In genomic region chr3:43774799-43775198, GRCh38 we compare ENCODE assay signal across 31 cellular contexts.
"Had no signal": no experiment of that assay in that cellular context is flagged by ENCODE, and none has a peak within 500 bp of the region (broad histone marks: within the 10 kb centered on the region; RNA-seq: fewer than 3 reads in every experiment).

No MANE protein-coding gene starts in this region.

- H3K4me1 Mint-ChIP-seq: activated B cell treated with CpG ODN at 0.5 μM for 24 hours had no signal

- H3K36me3 ChIP-seq: colonic mucosa, esophagus squamous epithelium, gastroesophageal sphincter, WERI-Rb-1 had no signal

- H3K27ac ChIP-seq: body of pancreas, colonic mucosa, dorsolateral prefrontal cortex, epithelial cell of prostate, esophagus squamous epithelium, gastroesophageal sphincter, WERI-Rb-1 had no signal

- H3K4me3 Mint-ChIP-seq: activated B cell treated with CpG ODN at 0.5 μM for 24 hours; activated CD4-positive, alpha-beta memory T cell treated with anti-CD3 and anti-CD28 coated beads, Interleukin-2, amount 10 ng/mL, durations not matched to agents 7 days and 5 days; activated CD4-positive, alpha-beta T cell treated with anti-CD3 and anti-CD28 coated beads for 36 hours; activated CD4-positive, alpha-beta T cell treated with anti-CD3 and anti-CD28 coated beads, Interleukin-2, amount 10 ng/mL, durations not matched to agents 24 days and 14 days; activated naive CD8-positive, alpha-beta T cell; activated T-cell treated with anti-CD3 and anti-CD28 coated beads, Interleukin-2, amount 50 U/mL, for 24 hours; dendritic cell treated with granulocyte-macrophage colony-stimulating factor and Interleukin-4, amounts not matched to agents 40 ng/mL and 50 ng/mL, for 4 days; effector memory CD8-positive, alpha-beta T cell; T-helper 17 cell; T-helper 2 cell treated with Interferon-gamma antibody and Interleukin-4, amounts not matched to agents 5 μg/mL and 100 μg/mL, for 36 hours had no signal

- H3K27ac Mint-ChIP-seq: activated B cell treated with CpG ODN at 0.5 μM for 24 hours; activated CD4-positive, alpha-beta memory T cell treated with anti-CD3 and anti-CD28 coated beads, Interleukin-2, amount 10 ng/mL, durations not matched to agents 7 days and 5 days; activated CD4-positive, alpha-beta T cell treated with anti-CD3 and anti-CD28 coated beads for 36 hours; activated CD4-positive, alpha-beta T cell treated with anti-CD3 and anti-CD28 coated beads, Interleukin-2, amount 10 ng/mL, durations not matched to agents 24 days and 14 days; activated naive CD8-positive, alpha-beta T cell; activated T-cell treated with anti-CD3 and anti-CD28 coated beads, Interleukin-2, amount 50 U/mL, for 24 hours; activated T-helper 17 cell treated with anti-CD3 and anti-CD28 coated beads, Interleukin-2, amount 50 U/mL, for 72 hours; T-helper 2 cell treated with Interferon-gamma antibody and Interleukin-4, amounts not matched to agents 5 μg/mL and 100 μg/mL, for 36 hours had no signal

- H3K9me3 ChIP-seq: body of pancreas, colonic mucosa, esophagus squamous epithelium, gastroesophageal sphincter had no signal

- H3K4me3 ChIP-seq: body of pancreas, colonic mucosa, dorsolateral prefrontal cortex, esophagus squamous epithelium, gastroesophageal sphincter had no signal

- ATAC-seq: activated CD4-positive, alpha-beta T cell treated with anti-CD3 and anti-CD28 coated beads for 36 hours; activated T-helper 17 cell treated with anti-CD3 and anti-CD28 coated beads, Interleukin-2, amount 50 U/mL, for 72 hours; body of pancreas; effector memory CD8-positive, alpha-beta T cell; gastroesophageal sphincter; T-helper 17 cell had no signal

- H3K27me3 ChIP-seq: body of pancreas, colonic mucosa, dorsolateral prefrontal cortex, esophagus squamous epithelium, gastroesophageal sphincter had no signal

- DNase-seq: activated B cell treated with CpG ODN at 0.5 μM for 24 hours; activated CD4-positive, alpha-beta memory T cell treated with anti-CD3 and anti-CD28 coated beads, Interleukin-2, amount 10 ng/mL, durations not matched to agents 7 days and 5 days; activated CD4-positive, alpha-beta T cell treated with anti-CD3 and anti-CD28 coated beads for 36 hours; activated CD4-positive, alpha-beta T cell treated with anti-CD3 and anti-CD28 coated beads, Interleukin-2, amount 10 ng/mL, durations not matched to agents 24 days and 14 days; activated CD4-positive, alpha-beta T cell treated with anti-CD3 and anti-CD28 coated beads, Interleukin-2, amount 50 U/mL, for 4 hours; activated CD4-positive, CD25-positive, alpha-beta regulatory T cell treated with anti-CD3 and anti-CD28 coated beads, Interleukin-2, amount 50 U/mL, for 72 hours; activated CD8-positive, alpha-beta memory T cell treated with anti-CD3 and anti-CD28 coated beads, Interleukin-2, amount 50 U/mL, for 48 hours; activated effector memory CD4-positive, alpha-beta T cell treated with Interleukin-2 at 50 U/mL for 16 hours; activated gamma-delta T cell treated with Interleukin-2 at 50 U/mL for 16 hours; activated naive CD4-positive, alpha-beta T cell treated with anti-CD3 and anti-CD28 coated beads, Interleukin-2, amount 50 U/mL, for 16 hours; activated naive CD4-positive, alpha-beta T cell treated with Interleukin-2 at 50 U/mL for 16 hours; activated T-cell treated with anti-CD3 and anti-CD28 coated beads for 4 hours; activated T-cell treated with anti-CD3 and anti-CD28 coated beads, Interleukin-2, amount 50 U/mL, for 24 hours; amniotic stem cell; body of pancreas; cerebellar nuclear complex; colonic mucosa; effector memory CD8-positive, alpha-beta T cell; esophagus squamous epithelium; foreskin melanocyte; T-helper 1 cell; T-helper 17 cell; T1000; WERI-Rb-1 had no signal

- H3K27me3 Mint-ChIP-seq: activated CD4-positive, alpha-beta memory T cell treated with anti-CD3 and anti-CD28 coated beads, Interleukin-2, amount 10 ng/mL, durations not matched to agents 7 days and 5 days; activated CD4-positive, alpha-beta T cell treated with anti-CD3 and anti-CD28 coated beads for 36 hours; activated naive CD8-positive, alpha-beta T cell; activated T-cell treated with anti-CD3 and anti-CD28 coated beads, Interleukin-2, amount 50 U/mL, for 24 hours; activated T-helper 17 cell treated with anti-CD3 and anti-CD28 coated beads, Interleukin-2, amount 50 U/mL, for 72 hours; dendritic cell treated with granulocyte-macrophage colony-stimulating factor and Interleukin-4, amounts not matched to agents 40 ng/mL and 50 ng/mL, for 4 days; T-helper 17 cell had no signal

- H3K4me1 ChIP-seq: colonic mucosa had no signal

- H3K9me3 Mint-ChIP-seq: activated B cell treated with CpG ODN at 0.5 μM for 24 hours; activated CD4-positive, alpha-beta memory T cell treated with anti-CD3 and anti-CD28 coated beads, Interleukin-2, amount 10 ng/mL, durations not matched to agents 7 days and 5 days; activated CD4-positive, alpha-beta T cell treated with anti-CD3 and anti-CD28 coated beads, Interleukin-2, amount 10 ng/mL, durations not matched to agents 24 days and 14 days; activated T-cell treated with anti-CD3 and anti-CD28 coated beads, Interleukin-2, amount 50 U/mL, for 24 hours; dendritic cell treated with granulocyte-macrophage colony-stimulating factor and Interleukin-4, amounts not matched to agents 40 ng/mL and 50 ng/mL, for 4 days; effector memory CD8-positive, alpha-beta T cell; T-helper 2 cell treated with Interferon-gamma antibody and Interleukin-4, amounts not matched to agents 5 μg/mL and 100 μg/mL, for 36 hours had no signal
